Comparison of ENCODE assay signal across 17 cellular contexts in the genomic region with DNA sequence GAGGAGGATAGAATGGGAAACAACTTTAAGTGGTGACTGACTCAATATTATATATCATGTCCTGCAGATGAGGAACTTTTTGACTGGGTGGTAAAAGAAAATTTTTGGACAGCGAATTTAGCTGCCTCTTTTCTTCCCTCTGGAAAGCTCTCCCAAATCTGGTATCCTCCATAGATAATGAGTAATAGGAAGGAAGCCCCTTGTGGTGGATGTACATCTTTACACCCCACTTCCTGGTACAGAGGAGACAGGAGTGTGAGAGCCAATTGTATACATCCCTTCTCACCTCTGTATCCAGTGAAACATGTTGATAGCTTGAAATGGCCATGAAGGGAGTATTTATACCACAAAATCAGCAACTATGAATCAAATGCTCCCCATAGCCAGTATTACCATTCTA. TPM values are rescaled to one million over a fixed set of nuclear protein-coding genes. Genes with fewer than 3 reads are reported as not detected.
DNase-seq lines count a peak whose midpoint lies in the region; ATAC-seq and TF ChIP-seq lines count a peak whose summit lies in the region.
"Had no signal": no experiment of that assay in that cellular context is flagged by ENCODE, and none has a peak within 500 bp of the region (broad histone marks: within the 10 kb centered on the region; RNA-seq: fewer than 3 reads in every experiment).

No MANE protein-coding gene starts in this region.

- H4K91ac ChIP-seq in H9 (ENCODE audit: insufficient read length, low read depth, low read length) = no peak overlapping the region
- no peak overlapping the region for H4K91ac ChIP-seq in mesenchymal stem cell (ENCODE audit: low read length)

- no peaks in the 10 kb centered on the region for H3K9me2 ChIP-seq in DOHH2 (replicated peaks; ENCODE audit: control insufficient read depth, low read length)

- intact Hi-C loops in natural killer cell (cut with micrococcal nuclease) = no loop called here

- no peak overlapping the region for H2AFZ ChIP-seq in H9 (ENCODE audit: low read length)
- no peak overlapping the region for H2AFZ ChIP-seq in mesenchymal stem cell (ENCODE audit: low read depth, low read length)

- no peak overlapping the region for H4K5ac ChIP-seq in H9 (ENCODE audit: insufficient read length, low read depth, low read length)

- H3K36me3 ChIP-seq in DOHH2 (ENCODE audit: control insufficient read depth, low read length) = no peaks in the 10 kb centered on the region
- no peaks in the 10 kb centered on the region for H3K36me3 ChIP-seq in RWPE2 (ENCODE audit: low read depth)
- no peaks in the 10 kb centered on the region for H3K36me3 ChIP-seq in mesenchymal stem cell (ENCODE audit: control insufficient read depth in 1 of 2, insufficient read depth in 2 of 2, low read depth in 1 of 2, low read length in 2 of 2)
- H3K36me3 ChIP-seq: heart right ventricle had no signal

- H3K27me3 Mint-ChIP-seq in H9 (ENCODE audit: low read depth) (no peaks in the 10 kb centered on the region; the same call in 1 of the 2 replicates), natural killer cell (ENCODE audit: low read depth in 2 of 2) (peaks cover 9 to 18% of the 10 kb centered on the region in 2 donors)

- no CpG with 5 or more reads among the region's 1 CpG for WGBS in H9 (ENCODE audit: extremely low coverage, insufficient read length, low lambda C conversion rate)
- WGBS in mesenchymal stem cell = no CpG with 5 or more reads among the region's 1 CpG

- no peak overlapping the region for H3K27ac Mint-ChIP-seq in H9
- no peak overlapping the region for H3K27ac Mint-ChIP-seq in natural killer cell
- H3K27ac Mint-ChIP-seq: activated CD4-positive, alpha-beta memory T cell treated with anti-CD3 and anti-CD28 coated beads, Interleukin-2, amount 10 ng/mL, durations not matched to agents 7 days and 5 days; naive B cell had no signal

- TF ChIP-seq CTCF in DOHH2 (IDR thresholded peaks at IDR 0.05; ENCODE audit: low read depth, low read length, poor library complexity, severe bottlenecking) (peak; percentile 37), H9 (conservative IDR thresholded peaks at IDR 0.05) (peak; percentile 56), RWPE2 (IDR thresholded peaks at IDR 0.05; ENCODE audit: poor library complexity, severe bottlenecking) (no peak), natural killer cell (IDR thresholded peaks at IDR 0.05) (no peak)

- H3K4ac ChIP-seq in H9 (ENCODE audit: low read depth, low read length) = no peak overlapping the region
- no peak overlapping the region for H3K4ac ChIP-seq in mesenchymal stem cell (ENCODE audit: low read depth in 1 of 2, low read length in 2 of 2)

- H3K4me3 ChIP-seq in DOHH2 (ENCODE audit: low read length) = no peak overlapping the region
- no peak overlapping the region for H3K4me3 ChIP-seq in RWPE2 (ENCODE audit: severe bottlenecking)
- H3K4me3 ChIP-seq in mesenchymal stem cell (ENCODE audit: insufficient read depth in 1 of 2, low read depth in 1 of 2, low read length in 2 of 2) = no peak overlapping the region
- H3K4me3 ChIP-seq: heart right ventricle had no signal

- no peaks in the 10 kb centered on the region for H3F3A ChIP-seq in DOHH2 (ENCODE audit: control insufficient read depth, insufficient read depth)

- no peaks in the 10 kb centered on the region for H3K79me2 ChIP-seq in DOHH2 (ENCODE audit: control insufficient read depth, low read length)
- no peaks in the 10 kb centered on the region for H3K79me2 ChIP-seq in H9 (ENCODE audit: insufficient read depth, low read length)

- H3K4me3 Mint-ChIP-seq in H9 (no peak overlapping the region), natural killer cell (no peak overlapping the region)
- H3K4me3 Mint-ChIP-seq: activated CD4-positive, alpha-beta memory T cell treated with anti-CD3 and anti-CD28 coated beads, Interleukin-2, amount 10 ng/mL, durations not matched to agents 7 days and 5 days; CD4-positive, alpha-beta memory T cell; naive B cell had no signal

- H2BK15ac ChIP-seq in H9 (ENCODE audit: low read depth, low read length) = no peak overlapping the region
- no peak overlapping the region for H2BK15ac ChIP-seq in mesenchymal stem cell (ENCODE audit: low read depth, poor library complexity, severe bottlenecking)

- H3K23me2 ChIP-seq in H9 (ENCODE audit: insufficient read length, low read depth, low read length, poor library complexity, severe bottlenecking) = no peaks in the 10 kb centered on the region

- H3K9me3 Mint-ChIP-seq in H9 = peaks cover 0 to 3% of the 10 kb centered on the region in 2 experiments; a peak in 2 of 5 replicates
- peaks cover 0 to 2% of the 10 kb centered on the region in 2 donors for H3K9me3 Mint-ChIP-seq in natural killer cell
- H3K9me3 Mint-ChIP-seq: activated CD4-positive, alpha-beta memory T cell treated with anti-CD3 and anti-CD28 coated beads, Interleukin-2, amount 10 ng/mL, durations not matched to agents 7 days and 5 days had no signal

- H3K36me3 Mint-ChIP-seq in H9 (ENCODE audit: insufficient read depth in 1 of 3, low read depth in 3 of 3) (no peaks in the 10 kb centered on the region; a peak in 2 of 7 replicates), natural killer cell (no peaks in the 10 kb centered on the region)
- H3K36me3 Mint-ChIP-seq: CD4-positive, alpha-beta memory T cell; naive B cell had no signal

- H3K4me1 Mint-ChIP-seq in H9 (peaks cover 0 to 4% of the 10 kb centered on the region in 2 experiments; a peak in 1 of 4 replicates), natural killer cell (no peaks in the 10 kb centered on the region)
- H3K4me1 Mint-ChIP-seq: activated CD4-positive, alpha-beta memory T cell treated with anti-CD3 and anti-CD28 coated beads, Interleukin-2, amount 10 ng/mL, durations not matched to agents 7 days and 5 days; naive B cell had no signal

- H3K9ac ChIP-seq in H9 (ENCODE audit: extremely low read depth, insufficient read length, low read length) (no peak overlapping the region), mesenchymal stem cell (ENCODE audit: low read length) (no peak overlapping the region)

- no peak overlapping the region for H3K4me2 ChIP-seq in DOHH2 (ENCODE audit: low read length)
- no peak overlapping the region for H3K4me2 ChIP-seq in H9 (ENCODE audit: insufficient read depth, insufficient read length, low read length)
- H3K4me2 ChIP-seq in mesenchymal stem cell (ENCODE audit: low read length, poor library complexity, severe bottlenecking) = no peak overlapping the region

- ATAC-seq in RWPE2 (ENCODE audit: low read depth) = peak; percentile 25; the same call in 1 of the 3 replicates
- ATAC-seq in natural killer cell = no peak
- ATAC-seq: heart right ventricle, left colon had no signal

- no peaks in the 10 kb centered on the region for H4K20me1 ChIP-seq in DOHH2 (ENCODE audit: control insufficient read depth, insufficient read depth, low read depth, low read length)
- H4K20me1 ChIP-seq in H9 (ENCODE audit: control insufficient read depth, insufficient read depth, insufficient read length) = no peaks in the 10 kb centered on the region

- H3T11ph ChIP-seq in H9 (ENCODE audit: low read length) = no peak overlapping the region

- H3K27ac ChIP-seq in DOHH2 (ENCODE audit: low read depth, low read length) (no peak overlapping the region), H9 (ENCODE audit: insufficient read length, low read depth, low read length) (no peak overlapping the region), RWPE2 (ENCODE audit: poor library complexity, severe bottlenecking) (no peak overlapping the region), mesenchymal stem cell (ENCODE audit: low read length, poor library complexity, severe bottlenecking) (peak overlapping the region; percentile 64)
- H3K27ac ChIP-seq: heart right ventricle, RWPE1 had no signal

- H3K27me3 ChIP-seq in DOHH2 (ENCODE audit: control insufficient read depth, low read length) (no peaks in the 10 kb centered on the region), H9 (ENCODE audit: insufficient read depth, low read length) (no peaks in the 10 kb centered on the region), RWPE2 (ENCODE audit: insufficient read depth, poor library complexity, severe bottlenecking) (no peaks in the 10 kb centered on the region), mesenchymal stem cell (ENCODE audit: control insufficient read depth in 1 of 2, insufficient read depth in 1 of 2, low read length in 2 of 2) (no peaks in the 10 kb centered on the region)
- H3K27me3 ChIP-seq: heart right ventricle had no signal

- H3K4me1 ChIP-seq in DOHH2 (ENCODE audit: control insufficient read depth, low read length) (no peaks in the 10 kb centered on the region), H9 (ENCODE audit: insufficient read depth, low read length) (no peaks in the 10 kb centered on the region), RWPE2 (ENCODE audit: insufficient read depth, poor library complexity, severe bottlenecking) (no peaks in the 10 kb centered on the region), mesenchymal stem cell (ENCODE audit: control insufficient read depth, insufficient read depth, low read depth, low read length) (no peaks in the 10 kb centered on the region)
- H3K4me1 ChIP-seq: heart right ventricle had no signal

- no peak overlapping the region for H3K56ac ChIP-seq in H9 (ENCODE audit: insufficient read length, low read depth, low read length)

- no peak overlapping the region for H2AK5ac ChIP-seq in H9 (ENCODE audit: insufficient read length, low read length)
- H2AK5ac ChIP-seq in mesenchymal stem cell (ENCODE audit: low read length, severe bottlenecking) = no peak overlapping the region

- no peak overlapping the region for H3K18ac ChIP-seq in H9 (ENCODE audit: insufficient read length, low read depth, low read length)
- no peak overlapping the region for H3K18ac ChIP-seq in mesenchymal stem cell (ENCODE audit: low read depth in 1 of 2, low read length in 2 of 2)

- H2BK5ac ChIP-seq in H9 (ENCODE audit: insufficient read length, low read length) (no peak overlapping the region), mesenchymal stem cell (ENCODE audit: low read depth, low read length, poor library complexity, severe bottlenecking) (no peak overlapping the region)

- no peak overlapping the region for H2BK20ac ChIP-seq in H9 (ENCODE audit: low read depth, low read length, poor library complexity, severe bottlenecking)

- DNase-seq in H9 (no peak), RWPE2 (ENCODE audit: low spot score) (no peak), mesenchymal stem cell (no peak), NCI-H146 (lab: John Stamatoyannopoulos, UW) (no peak), natural killer cell (no peak), retina (no peak)
- DNase-seq: activated CD4-positive, alpha-beta memory T cell treated with anti-CD3 and anti-CD28 coated beads, Interleukin-2, amount 10 ng/mL, durations not matched to agents 7 days and 5 days; activated naive CD4-positive, alpha-beta T cell treated with Interleukin-2 at 50 U/mL for 16 hours; CD4-positive, alpha-beta memory T cell; heart right ventricle; left colon; MM.1S; naive B cell; NCI-H446 treated with DMSO at 0.1 percent for 48 hours; T1000 had no signal

- H3K9me3 ChIP-seq in DOHH2 (ENCODE audit: control insufficient read depth, insufficient read depth, low read length) (no peaks in the 10 kb centered on the region), H9 (ENCODE audit: control insufficient read depth, low read depth, low read length) (no peaks in the 10 kb centered on the region), RWPE2 (ENCODE audit: severe bottlenecking) (no peaks in the 10 kb centered on the region), mesenchymal stem cell (ENCODE audit: control insufficient read depth, low read length) (no peaks in the 10 kb centered on the region)

- no peak overlapping the region for H2BK120ac ChIP-seq in H9 (ENCODE audit: low read depth, low read length, poor library complexity, severe bottlenecking)
- no peak overlapping the region for H2BK120ac ChIP-seq in mesenchymal stem cell (ENCODE audit: low read depth, low read length)

- H4K8ac ChIP-seq in H9 (replicated peaks; ENCODE audit: insufficient read length, low read depth, low read length) = no peak overlapping the region
- no peak overlapping the region for H4K8ac ChIP-seq in mesenchymal stem cell (ENCODE audit: low read length)

- no peak overlapping the region for H3K14ac ChIP-seq in H9 (ENCODE audit: insufficient read depth, low read length)
- H3K14ac ChIP-seq in mesenchymal stem cell (ENCODE audit: low read length in 2 of 2) = no peak overlapping the region

- H3K23ac ChIP-seq in H9 (ENCODE audit: insufficient read length, low read depth, low read length) = no peak overlapping the region
- H3K23ac ChIP-seq in mesenchymal stem cell (ENCODE audit: low read length in 2 of 2) = no peak overlapping the region

- no peaks in the 10 kb centered on the region for H3K79me1 ChIP-seq in H9 (ENCODE audit: insufficient read depth, low read depth, low read length, poor library complexity, severe bottlenecking)
- H3K79me1 ChIP-seq in mesenchymal stem cell (replicated peaks; ENCODE audit: low read length, poor library complexity, severe bottlenecking) = no peaks in the 10 kb centered on the region

- H2BK12ac ChIP-seq in H9 (ENCODE audit: insufficient read length, low read depth, low read length) = no peak overlapping the region
- H2BK12ac ChIP-seq in mesenchymal stem cell (ENCODE audit: low read length in 2 of 2) = no peak overlapping the region

RNA-seq across cellular contexts. Expression of gene TDRD3, which starts 17.2 kb away (rescaled TPM):
- 16.1 and 16.9 TPM in 2 replicates for total RNA-seq in H9 (2021)
- 6.9 TPM for polyA plus RNA-seq in mesenchymal stem cell (2013, experiment 1 of 2)
- 7.4 TPM for polyA plus RNA-seq in mesenchymal stem cell (2013, experiment 2 of 2)
- total RNA-seq in natural killer cell = 10 to 100 TPM; 30.6 to 33.4 (median 32.1) TPM

Comparison
In these comparisons a context has a peak if more than half of its experiments do, and no peak if none do; other contexts are left out.
1. CTCF ChIP-seq: peak in DOHH2 (single experiment) and H9 (single experiment); none in RWPE2 (single experiment) and natural killer cell (single experiment).